Comparison of ENCODE assay signal across 9 cellular contexts in genomic region chr22:37818397-37819099, GRCh38. TPM values are rescaled to one million over a fixed set of nuclear protein-coding genes. Genes with fewer than 3 reads are reported as not detected.
DNase-seq lines count a peak whose midpoint lies in the region; ATAC-seq, FAIRE-seq and TF ChIP-seq lines count a peak whose summit lies in the region.
"Had no signal": no experiment of that assay in that cellular context is flagged by ENCODE, and none has a peak within 500 bp of the region (broad histone marks: within the 10 kb centered on the region; RNA-seq: fewer than 3 reads in every experiment).

No MANE protein-coding gene starts in this region.

- TF ChIP-seq EP300 in GM12878 (IDR thresholded peaks at IDR 0.05; ENCODE audit: borderline replicate concordance in 1 of 2, control insufficient read depth in 1 of 2, low read depth in 2 of 2, low read length in 2 of 2), result no peak

- POLR2A ChIA-PET in GM12878 (lab: Charles Lee), result no interaction called here

- ATAC-seq in GM12878 (peak; percentile 83), GM18861 (IDR thresholded peaks at IDR 0.05; ENCODE audit: unreplicated experiment) (no peak)

- H3K27ac ChIP-seq in GM23248, result no peak overlapping the region
- no peak overlapping the region for H3K27ac ChIP-seq in GM12878 (ENCODE audit: control insufficient read depth, insufficient read depth)

- intact Hi-C loops in GM12878 (cut with micrococcal nuclease; ENCODE audit: unreplicated experiment), result loop anchor here (5.0 kb wide), 1 partner anchor 114 kb away; no protein-coding TSS in a partner anchor

- H3K79me2 ChIP-seq in GM23248 (ENCODE audit: insufficient read depth), result no peaks in the 10 kb centered on the region
- no peaks in the 10 kb centered on the region for H3K79me2 ChIP-seq in GM12878 (ENCODE audit: control insufficient read depth, insufficient read depth, low read length)

- no peak overlapping the region for H3K27ac Mint-ChIP-seq in T-helper 1 cell treated with Interleukin-12 subunit alpha and Interleukin-12 subunit beta and Interleukin-4 antibody, amounts not matched to agents 30 μg/mL and 1 μg/mL, for 36 hours

- WGBS in GM23248 (ENCODE audit: low coverage in 1 of 2, low lambda C conversion rate in 2 of 2, missing lambda C conversion rate in 2 of 2), 2 experiments, result 4 to 5% methylated on average over 62 to 63 of the region's 68 CpGs
- WGBS in GM12878 (ENCODE audit: insufficient coverage, insufficient replicate concordance, low lambda C conversion rate, missing lambda C conversion rate), result 1% methylated on average over 67 of the region's 68 CpGs

- H3K36me3 ChIP-seq in GM23248 (ENCODE audit: low read depth) (no peaks in the 10 kb centered on the region), GM12878 (ENCODE audit: control insufficient read depth in 2 of 2, insufficient read depth in 2 of 2, low read length in 1 of 2) (no peaks in the 10 kb centered on the region), kidney epithelial cell (ENCODE audit: control insufficient read depth, insufficient read depth, low read length) (no peaks in the 10 kb centered on the region)

- DNase-seq in GM23248 (peak; percentile 84), GM12878 (ENCODE audit: low read depth, low spot score) (no peak), kidney epithelial cell (ENCODE audit: low read depth) (no peak), D721Med (ENCODE audit: insufficient read length, low spot score) (no peak), UCSD-AML1 (lab: John Stamatoyannopoulos, UW; ENCODE audit: unreplicated experiment) (no peak)
- peak in 3 of 4 experiments; percentile 38 to 52 (median 49) for DNase-seq in stimulated activated CD4-positive, alpha-beta T cell treated with anti-CD3 and anti-CD28 coated beads, Interleukin-1b, Interleukin-23, amount 100 ng/mL, for 24 hours (ENCODE audit: low read depth in 4 of 4, low spot score in 1 of 4)

- peaks cover 34% of the 10 kb centered on the region for H3K27me3 Mint-ChIP-seq in T-helper 1 cell treated with Interleukin-12 subunit alpha and Interleukin-12 subunit beta and Interleukin-4 antibody, amounts not matched to agents 30 μg/mL and 1 μg/mL, for 36 hours (ENCODE audit: low read depth)

- TF ChIP-seq POLR2A in GM12878 (IDR thresholded peaks at IDR 0.05; ENCODE audit: low read depth, low read length), result no peak

- H3K4me1 Mint-ChIP-seq in T-helper 1 cell treated with Interleukin-12 subunit alpha and Interleukin-12 subunit beta and Interleukin-4 antibody, amounts not matched to agents 30 μg/mL and 1 μg/mL, for 36 hours (ENCODE audit: low read depth), result peaks cover 7% of the 10 kb centered on the region

- H3K27me3 ChIP-seq in GM23248 (replicated peaks; ENCODE audit: insufficient read depth) (no peaks in the 10 kb centered on the region), GM12878 (replicated peaks in 1 of 2; ENCODE audit: control insufficient read depth in 2 of 2, insufficient read depth in 2 of 2, low read length in 1 of 2) (peaks cover 0 to 2% of the 10 kb centered on the region in 2 experiments; a peak in 2 of 4 replicates), kidney epithelial cell (ENCODE audit: control insufficient read depth, insufficient read depth, low read length) (peaks cover 25% of the 10 kb centered on the region)

- no peak for TF ChIP-seq RAD21 in GM12878 (IDR thresholded peaks at IDR 0.05; ENCODE audit: insufficient read depth, low read depth, low read length)

- RAD21 ChIA-PET in GM12878 (lab: Charles Lee; ENCODE audit: unreplicated experiment), result interaction anchor here (0.6 to 3.0 kb wide), 9 partner anchors 11 to 251 kb away, joined by 3 to 18 read pairs (median 3); partner anchors contain the start of genes ANKRD54, C22orf23, GCAT and POLR2F

- H4K20me1 ChIP-seq in GM23248 (ENCODE audit: insufficient read depth), result no peaks in the 10 kb centered on the region
- H4K20me1 ChIP-seq in GM12878 (ENCODE audit: control insufficient read depth, insufficient read depth), result no peaks in the 10 kb centered on the region

- CTCF ChIA-PET in GM12878 (lab: Yijun Ruan, JAX), result interaction anchor here (0.6 to 8.7 kb wide), 26 partner anchors 10 to 228 kb away, joined by 3 to 121 read pairs (median 4); partner anchors contain the start of genes ANKRD54, EIF3L and GCAT

- BruUV-seq in GM12878 (replicated peaks; lab: Mats Ljungman, UMichigan), result no TSS peak

- in situ Hi-C loops in GM23248 (cut with MboI) (no loop called here), GM12878 (cut with MboI) (loop anchor here (5.0 kb wide), 2 partner anchors 44 to 144 kb away; no protein-coding TSS in a partner anchor)

- H3K36me3 Mint-ChIP-seq in T-helper 1 cell treated with Interleukin-12 subunit alpha and Interleukin-12 subunit beta and Interleukin-4 antibody, amounts not matched to agents 30 μg/mL and 1 μg/mL, for 36 hours (ENCODE audit: low read depth), result peaks cover 4% of the 10 kb centered on the region

- no peaks in the 10 kb centered on the region for H3K9me3 Mint-ChIP-seq in T-helper 1 cell treated with Interleukin-12 subunit alpha and Interleukin-12 subunit beta and Interleukin-4 antibody, amounts not matched to agents 30 μg/mL and 1 μg/mL, for 36 hours

- H3K4me1 ChIP-seq in GM23248 (ENCODE audit: insufficient read depth) (0 out of 2 replicates have a peak, but pooled peaks cover 3% of the 10 kb centered on the region), GM12878 (ENCODE audit: control insufficient read depth, insufficient read depth, low read length) (peaks cover 10% of the 10 kb centered on the region)

- no peaks in the 10 kb centered on the region for H3F3A ChIP-seq in GM23248 (ENCODE audit: insufficient read depth)

- peak overlapping the region; percentile 42 for H3K4me3 Mint-ChIP-seq in T-helper 1 cell treated with Interleukin-12 subunit alpha and Interleukin-12 subunit beta and Interleukin-4 antibody, amounts not matched to agents 30 μg/mL and 1 μg/mL, for 36 hours

- H3K4me3 ChIP-seq in GM23248 (peak overlapping the region; percentile 65), GM12878 (peak overlapping the region; percentile 23; the same call in 1 of the 2 replicates), kidney epithelial cell (ENCODE audit: low read depth, low read length) (peak overlapping the region; percentile 5)

- SMC1A ChIA-PET in GM12878 (lab: Charles Lee; ENCODE audit: uncharacterized antibody, unreplicated experiment), result interaction anchor here (1.2 to 5.2 kb wide), 4 partner anchors 44 to 147 kb away, joined by 3 to 53 read pairs (median 4); no protein-coding TSS in a partner anchor

- H3K9ac ChIP-seq in GM23248 (no peak overlapping the region), GM12878 (ENCODE audit: control insufficient read depth, insufficient read depth, low read length) (no peak overlapping the region; the same call in 1 of the 2 replicates)

- H2AFZ ChIP-seq in GM23248, result peak overlapping the region; percentile 47
- H2AFZ ChIP-seq in GM12878 (ENCODE audit: control insufficient read depth, low read depth, low read length), result peak overlapping the region; percentile 74

- H3K9me2 ChIP-seq in GM23248 (ENCODE audit: insufficient read depth), result no peaks in the 10 kb centered on the region

- peak; percentile 25 to 54 (median 41); a peak in 5 of 6 replicates for TF ChIP-seq CTCF in GM12878 (IDR thresholded peaks at IDR 0.05 in 2 of 3, conservative IDR thresholded peaks at IDR 0.05 in 1 of 3; ENCODE audit: control insufficient read depth in 2 of 3, extremely low read depth in 1 of 3, insufficient read depth in 1 of 3, low read depth in 3 of 3, low read length in 3 of 3)
- TF ChIP-seq CTCF in kidney epithelial cell (IDR thresholded peaks at IDR 0.05; ENCODE audit: insufficient read depth, low read length, poor library complexity, severe bottlenecking), result peak; percentile 54
- TF ChIP-seq CTCF in D721Med (IDR thresholded peaks at IDR 0.05; ENCODE audit: insufficient read depth, missing control alignments), result no peak

- FAIRE-seq in GM12878 (lab: Jason Lieb, UNC), result no peak
- FAIRE-seq in D721Med (lab: Jason Lieb, UNC), result no peak
- FAIRE-seq: TTC549 had no signal

- H3K9me3 ChIP-seq in GM23248 (ENCODE audit: low read depth) (no peaks in the 10 kb centered on the region), GM12878 (replicated peaks; ENCODE audit: control insufficient read depth, insufficient read depth, low read length) (no peaks in the 10 kb centered on the region)

- H3K4me2 ChIP-seq in GM23248 (ENCODE audit: unreplicated experiment) (peak overlapping the region; percentile 95), GM12878 (ENCODE audit: control insufficient read depth, insufficient read depth) (peak overlapping the region; percentile 66)

RNA-seq across cellular contexts. Expression of gene GALR3, which starts 4.6 kb away (rescaled TPM):
- total RNA-seq in GM23248 (2014; rRNA removed; shearing (Covaris generic)), result not detected in 2 replicates
- polyA plus RNA-seq in GM23248 (2016; fragmentation: Nextera tagmentation; extraction: Ambion mirVana), result not detected in 2 replicates
- 0.96 TPM in 1 of 2 replicates, not detected in the other for total RNA-seq in GM12878 (2013; cell fraction: nucleolus; rRNA removed)
- total RNA-seq in GM12878 (2014; rRNA removed), result not detected in 2 replicates
- not detected in 2 replicates for total RNA-seq in GM12878 (2014; rRNA removed; fragmentation: Illumina TruSeq; extraction: Trizol)
- not detected in 2 replicates for total RNA-seq in GM12878 (2021)
- polyA plus RNA-seq in GM12878 (2011; ENCODE audit: low read depth), result not detected
- polyA plus RNA-seq in GM12878 (2011; rRNA removed), result not detected in 2 replicates
- polyA plus RNA-seq in GM12878 (2011; cell fraction: cytosol; rRNA removed), result not detected in 2 replicates
- 0.13 and 0.19 TPM in 2 replicates for polyA plus RNA-seq in GM12878 (2011; cell fraction: nucleus; rRNA removed)
- not detected in 2 replicates for polyA plus RNA-seq in GM12878 (2012)
- not detected in 2 replicates for polyA plus RNA-seq in GM12878 (2014; fragmentation: Illumina TruSeq; extraction: Trizol)
- polyA plus RNA-seq in GM12878 (2014; fragmentation: Nextera tagmentation; extraction: Ambion mirVana), result not detected
- polyA plus RNA-seq in GM12878 (2014; rRNA removed), result not detected in 2 replicates
- polyA plus RNA-seq in GM12878 (2016; fragmentation: Nextera tagmentation; extraction: Ambion mirVana), result not detected
- polyA minus RNA-seq in GM12878 (2011; rRNA and poly(A)+ RNA removed), result 0.26 TPM in 1 of 2 replicates, not detected in the other
- polyA minus RNA-seq in GM12878 (2011; cell fraction: cytosol; rRNA and poly(A)+ RNA removed), result not detected in 2 replicates
- not detected in 2 replicates for polyA minus RNA-seq in GM12878 (2011; cell fraction: nucleus; rRNA and poly(A)+ RNA removed)
- total RNA-seq in kidney epithelial cell, result not detected in 2 replicates

RNA-seq across cellular contexts. Expression of gene GCAT, which starts 10.8 kb away (rescaled TPM):
- 36.1 and 73.7 TPM in 2 replicates for total RNA-seq in GM23248 (2014; rRNA removed; shearing (Covaris generic))
- polyA plus RNA-seq in GM23248 (2016; fragmentation: Nextera tagmentation; extraction: Ambion mirVana) (31.5 and 35.9 TPM in 2 replicates), GM12878 (2011; rRNA removed) (4.0 and 10.8 TPM in 2 replicates), GM12878 (2014; fragmentation: Illumina TruSeq; extraction: Trizol) (1.7 and 7.2 TPM in 2 replicates), GM12878 (2014; fragmentation: Nextera tagmentation; extraction: Ambion mirVana) (1 to 10 TPM in 1 of 2 experiments, under 1 TPM in 1; 0.95 to 2.4 TPM), GM12878 (2014; rRNA removed) (19.9 and 20.8 TPM in 2 replicates), GM12878 (2016; fragmentation: Nextera tagmentation; extraction: Ambion mirVana) (10 to 100 TPM; 29.9 to 34.3 TPM)
- 6.9 and 8.0 TPM in 2 replicates for total RNA-seq in GM12878 (2013; cell fraction: nucleolus; rRNA removed)
- total RNA-seq in GM12878 (2014; rRNA removed) (28.6 and 32.6 TPM in 2 replicates), GM12878 (2014; rRNA removed; fragmentation: Illumina TruSeq; extraction: Trizol) (8.9 and 9.3 TPM in 2 replicates), GM12878 (2021) (21.8 and 22.8 TPM in 2 replicates), kidney epithelial cell (35.7 and 37.4 TPM in 2 replicates)
- 4.3 TPM for polyA plus RNA-seq in GM12878 (2011; ENCODE audit: low read depth)
- 15.6 and 21.1 TPM in 2 replicates for polyA plus RNA-seq in GM12878 (2011; cell fraction: cytosol; rRNA removed)
- 22.0 and 24.7 TPM in 2 replicates for polyA plus RNA-seq in GM12878 (2011; cell fraction: nucleus; rRNA removed)
- polyA plus RNA-seq in GM12878 (2012), result 13.1 and 13.3 TPM in 2 replicates
- 7.3 and 14.1 TPM in 2 replicates for polyA minus RNA-seq in GM12878 (2011; rRNA and poly(A)+ RNA removed)
- 8.1 and 8.8 TPM in 2 replicates for polyA minus RNA-seq in GM12878 (2011; cell fraction: cytosol; rRNA and poly(A)+ RNA removed)
- 5.7 and 6.0 TPM in 2 replicates for polyA minus RNA-seq in GM12878 (2011; cell fraction: nucleus; rRNA and poly(A)+ RNA removed)

RNA-seq across cellular contexts. Expression of gene ANKRD54, which starts 25.6 kb away (rescaled TPM):
- total RNA-seq in GM23248 (2014; rRNA removed; shearing (Covaris generic)), result 31.0 and 58.0 TPM in 2 replicates
- polyA plus RNA-seq in GM23248 (2016; fragmentation: Nextera tagmentation; extraction: Ambion mirVana) (21.6 and 21.8 TPM in 2 replicates), GM12878 (2011; rRNA removed) (7.5 and 13.7 TPM in 2 replicates), GM12878 (2014; fragmentation: Illumina TruSeq; extraction: Trizol) (10.1 and 13.9 TPM in 2 replicates), GM12878 (2014; fragmentation: Nextera tagmentation; extraction: Ambion mirVana) (1 to 10 TPM; 5.8 to 9.7 TPM), GM12878 (2014; rRNA removed) (21.7 and 22.0 TPM in 2 replicates), GM12878 (2016; fragmentation: Nextera tagmentation; extraction: Ambion mirVana) (10 to 100 TPM; 25.3 to 31.6 TPM)
- 22.8 and 27.3 TPM in 2 replicates for total RNA-seq in GM12878 (2013; cell fraction: nucleolus; rRNA removed)
- total RNA-seq in GM12878 (2014; rRNA removed) (19.0 and 19.1 TPM in 2 replicates), GM12878 (2014; rRNA removed; fragmentation: Illumina TruSeq; extraction: Trizol) (12.6 and 13.4 TPM in 2 replicates), GM12878 (2021) (15.8 and 18.3 TPM in 2 replicates), kidney epithelial cell (28.6 and 45.0 TPM in 2 replicates)
- 5.8 TPM for polyA plus RNA-seq in GM12878 (2011; ENCODE audit: low read depth)
- 15.4 and 25.6 TPM in 2 replicates for polyA plus RNA-seq in GM12878 (2011; cell fraction: cytosol; rRNA removed)
- polyA plus RNA-seq in GM12878 (2011; cell fraction: nucleus; rRNA removed), result 36.5 and 41.5 TPM in 2 replicates
- polyA plus RNA-seq in GM12878 (2012), result 8.3 and 9.9 TPM in 2 replicates
- 10.0 and 26.6 TPM in 2 replicates for polyA minus RNA-seq in GM12878 (2011; rRNA and poly(A)+ RNA removed)
- polyA minus RNA-seq in GM12878 (2011; cell fraction: cytosol; rRNA and poly(A)+ RNA removed), result 10.2 and 13.5 TPM in 2 replicates
- polyA minus RNA-seq in GM12878 (2011; cell fraction: nucleus; rRNA and poly(A)+ RNA removed), result 6.9 and 13.8 TPM in 2 replicates

RNA-seq across cellular contexts. Expression of gene EIF3L, which starts 30.7 kb away (rescaled TPM):
- 323 and 346 TPM in 2 replicates for total RNA-seq in GM23248 (2014; rRNA removed; shearing (Covaris generic))
- polyA plus RNA-seq in GM23248 (2016; fragmentation: Nextera tagmentation; extraction: Ambion mirVana), result 201 and 206 TPM in 2 replicates
- total RNA-seq in GM12878 (2013; cell fraction: nucleolus; rRNA removed), result 152 and 153 TPM in 2 replicates
- total RNA-seq in GM12878 (2014; rRNA removed), result 624 and 646 TPM in 2 replicates
- 493 and 525 TPM in 2 replicates for total RNA-seq in GM12878 (2014; rRNA removed; fragmentation: Illumina TruSeq; extraction: Trizol)
- 593 and 613 TPM in 2 replicates for total RNA-seq in GM12878 (2021)
- 933 TPM for polyA plus RNA-seq in GM12878 (2011; ENCODE audit: low read depth)
- polyA plus RNA-seq in GM12878 (2011; rRNA removed), result 1,037 and 1,269 TPM in 2 replicates
- 868 and 904 TPM in 2 replicates for polyA plus RNA-seq in GM12878 (2011; cell fraction: cytosol; rRNA removed)
- 244 and 332 TPM in 2 replicates for polyA plus RNA-seq in GM12878 (2011; cell fraction: nucleus; rRNA removed)
- 1,002 and 1,217 TPM in 2 replicates for polyA plus RNA-seq in GM12878 (2012)
- 783 and 881 TPM in 2 replicates for polyA plus RNA-seq in GM12878 (2014; fragmentation: Illumina TruSeq; extraction: Trizol)
- polyA plus RNA-seq in GM12878 (2014; fragmentation: Nextera tagmentation; extraction: Ambion mirVana), result 100 to 1,000 TPM; 521 to 732 TPM
- 613 and 643 TPM in 2 replicates for polyA plus RNA-seq in GM12878 (2014; rRNA removed)
- polyA plus RNA-seq in GM12878 (2016; fragmentation: Nextera tagmentation; extraction: Ambion mirVana), result 100 to 1,000 TPM; 294 to 302 TPM
- polyA minus RNA-seq in GM12878 (2011; rRNA and poly(A)+ RNA removed), result 1,170 and 1,376 TPM in 2 replicates
- 183 and 194 TPM in 2 replicates for polyA minus RNA-seq in GM12878 (2011; cell fraction: cytosol; rRNA and poly(A)+ RNA removed)
- 89.0 and 104 TPM in 2 replicates for polyA minus RNA-seq in GM12878 (2011; cell fraction: nucleus; rRNA and poly(A)+ RNA removed)
- 439 and 469 TPM in 2 replicates for total RNA-seq in kidney epithelial cell

Comparison
In these comparisons a context has a peak if more than half of its experiments do, and no peak if none do; other contexts are left out.
1. DNase-seq: peak in GM23248 (single experiment) and stimulated activated CD4-positive, alpha-beta T cell treated with anti-CD3 and anti-CD28 coated beads, Interleukin-1b, Interleukin-23, amount 100 ng/mL, for 24 hours (3 of 4); none in GM12878 (single experiment), kidney epithelial cell (single experiment), D721Med (single experiment) and UCSD-AML1 (single experiment).
2. H3K4me3 ChIP-seq: peak in every context shown above with its lines; median percentile 65 in GM23248; 23 in GM12878; 5 in kidney epithelial cell.